9 cellular contexts compared by ENCODE assay signal in genomic region chr9:120878188-120879130, GRCh38. TPM values are rescaled to one million over a fixed set of nuclear protein-coding genes. Genes with fewer than 3 reads are reported as not detected.
A peak's percentile ranks its signal among the peaks of the same experiment; 100 is the strongest.
DNase-seq lines count a peak whose midpoint lies in the region; TF ChIP-seq lines count a peak whose summit lies in the region.
"Had no signal": no experiment of that assay in that cellular context is flagged by ENCODE, and none has a peak within 500 bp of the region (broad histone marks: within the 10 kb centered on the region; RNA-seq: fewer than 3 reads in every experiment).

No MANE protein-coding gene starts in this region.

- H2BK5ac ChIP-seq in mesendoderm (ENCODE audit: low read length), result no peak overlapping the region

- H3K4me1 Mint-ChIP-seq in type B pancreatic cell (ENCODE audit: unreplicated experiment), result peaks cover 20% of the 10 kb centered on the region

- H3K4me1 ChIP-seq in esophagus muscularis mucosa (peaks cover 15 to 30% (median 21%) of the 10 kb centered on the region in 4 donors), mesendoderm (ENCODE audit: control insufficient read depth, low read depth, low read length) (peaks cover 5% of the 10 kb centered on the region)

- H2BK120ac ChIP-seq in mesendoderm (ENCODE audit: low read depth, low read length), result no peak overlapping the region

- intact Hi-C loops in esophagus muscularis mucosa (cut with DNase I), result no loop called here

- H3K4ac ChIP-seq in mesendoderm (ENCODE audit: low read depth, low read length), result no peak overlapping the region

- peaks cover 4% of the 10 kb centered on the region for H3K36me3 Mint-ChIP-seq in type B pancreatic cell

- 84% methylated on average over 8 of the region's 8 CpGs for WGBS in esophagus muscularis mucosa
- no CpG with 5 or more reads among the region's 8 CpGs for WGBS in mesendoderm (ENCODE audit: extremely low coverage, insufficient coverage, low lambda C conversion rate)

- H3K9ac ChIP-seq in mesendoderm (ENCODE audit: low read length), result no peak overlapping the region

- H3K4me3 Mint-ChIP-seq in type B pancreatic cell, result peak overlapping the region; percentile 90

- no peak for TF ChIP-seq EP300 in esophagus muscularis mucosa (IDR thresholded peaks at IDR 0.05)

- H3K9me3 Mint-ChIP-seq in type B pancreatic cell, result no peaks in the 10 kb centered on the region

- H3K27ac Mint-ChIP-seq in type B pancreatic cell, result peak overlapping the region; percentile 4

- CTCF ChIA-PET in RWPE1 (lab: Yijun Ruan, JAX), result interaction anchor here (0.9 kb wide), 1 partner anchor 49 kb away, joined by 5 read pairs; no protein-coding TSS in a partner anchor

- H3K4me3 ChIP-seq in esophagus muscularis mucosa (peak overlapping the region in 3 of 4 donors; percentile 70 to 97 (median 86)), mesendoderm (ENCODE audit: low read length) (no peak overlapping the region)

- H3K18ac ChIP-seq in mesendoderm (ENCODE audit: low read length), result no peak overlapping the region

- no peak overlapping the region for H4K8ac ChIP-seq in mesendoderm (ENCODE audit: low read depth, low read length)

- peaks cover 0 to 4% (median 0%) of the 10 kb centered on the region in 4 donors for H3K27me3 ChIP-seq in esophagus muscularis mucosa
- H3K27me3 ChIP-seq in mesendoderm (ENCODE audit: insufficient read depth, low read length, poor library complexity), result peaks cover 2% of the 10 kb centered on the region

- no peak overlapping the region for H2BK15ac ChIP-seq in mesendoderm (replicated peaks; ENCODE audit: low read depth)

- H3K23ac ChIP-seq in mesendoderm (ENCODE audit: low read length), result no peak overlapping the region

- TF ChIP-seq CTCF in RWPE1 (conservative IDR thresholded peaks at IDR 0.05; ENCODE audit: low read depth) (no peak), esophagus muscularis mucosa (IDR thresholded peaks at IDR 0.05) (no peak), type B pancreatic cell (conservative IDR thresholded peaks at IDR 0.05) (no peak)

- no peak overlapping the region for H3K4me2 ChIP-seq in mesendoderm (ENCODE audit: low read length)

- DNase-seq in stimulated activated CD4-positive, alpha-beta T cell treated with anti-CD3 and anti-CD28 coated beads, Interleukin-15, amount 100 ng/mL, for 24 hours, result peak; percentile 57
- DNase-seq in stimulated activated CD4-positive, alpha-beta T cell treated with anti-CD3 and anti-CD28 coated beads, Interleukin-2, amount 100 ng/mL, for 48 hours, result no peak
- DNase-seq in RWPE1 (ENCODE audit: low spot score) (no peak), esophagus muscularis mucosa (ENCODE audit: extremely low spot score) (no peak), type B pancreatic cell (ENCODE audit: extremely low spot score, unreplicated experiment) (no peak), AG20443 (ENCODE audit: low spot score) (no peak), mesendoderm (no peak), NCI-H2107 treated with DMSO at 0.1 percent for 48 hours (lab: John Stamatoyannopoulos, UW; ENCODE audit: unreplicated experiment) (no peak)
- DNase-seq: activated CD4-positive, CD25-positive, alpha-beta regulatory T cell treated with anti-CD3 and anti-CD28 coated beads, Interleukin-2, amount 50 U/mL, for 72 hours had no signal

- H3K27me3 Mint-ChIP-seq in type B pancreatic cell, result peaks cover 30% of the 10 kb centered on the region

- H3K79me2 ChIP-seq in mesendoderm (ENCODE audit: control insufficient read depth, insufficient read depth, low read length), result no peaks in the 10 kb centered on the region

- H3K27ac ChIP-seq in RWPE1, result peak overlapping the region; percentile 100
- H3K27ac ChIP-seq in esophagus muscularis mucosa (replicated peaks in 1 of 4), result peak overlapping the region in 3 of 4 donors; percentile 95 to 100 (median 99)
- no peak overlapping the region for H3K27ac ChIP-seq in mesendoderm (ENCODE audit: low read depth, low read length)

- H3K56ac ChIP-seq in mesendoderm (ENCODE audit: low read length), result no peak overlapping the region

- POLR2A ChIA-PET in RWPE1 (lab: Yijun Ruan, JAX; ENCODE audit: low non-redundant PET), result no interaction called here

- H4K5ac ChIP-seq in mesendoderm (ENCODE audit: low read length), result no peak overlapping the region

- no peaks in the 10 kb centered on the region for H3K79me1 ChIP-seq in mesendoderm (ENCODE audit: low read length)

- peaks cover 7 to 16% (median 10%) of the 10 kb centered on the region in 4 donors for H3K36me3 ChIP-seq in esophagus muscularis mucosa
- no peaks in the 10 kb centered on the region for H3K36me3 ChIP-seq in mesendoderm (ENCODE audit: control insufficient read depth, insufficient read depth, low read length)

- no peak for TF ChIP-seq POLR2A in esophagus muscularis mucosa (IDR thresholded peaks at IDR 0.05; ENCODE audit: low read depth)

- H3K9me3 ChIP-seq in esophagus muscularis mucosa, result no peaks in the 10 kb centered on the region

- no peak overlapping the region for H2AK5ac ChIP-seq in mesendoderm (ENCODE audit: low read length)

RNA-seq across cellular contexts. Expression of gene PHF19, which starts 1.5 kb away (rescaled TPM):
- total RNA-seq in esophagus muscularis mucosa, result 10 to 100 TPM; 36.4 to 57.7 (median 47.8) TPM
- total RNA-seq in type B pancreatic cell (ENCODE audit: low replicate concordance), result 31.0 and 39.6 TPM in 2 replicates
- polyA plus RNA-seq in mesendoderm (2013, experiment 1 of 2), result 11.6 TPM
- polyA plus RNA-seq in mesendoderm (2013, experiment 2 of 2), result 12.8 TPM

RNA-seq across cellular contexts. Expression of gene PSMD5, which starts 35.7 kb away (rescaled TPM):
- total RNA-seq in esophagus muscularis mucosa (10 to 100 TPM; 22.0 to 30.7 (median 25.8) TPM), type B pancreatic cell (ENCODE audit: low replicate concordance) (43.6 and 45.2 TPM in 2 replicates)
- 34.9 TPM for polyA plus RNA-seq in mesendoderm (2013, experiment 1 of 2)
- polyA plus RNA-seq in mesendoderm (2013, experiment 2 of 2), result 33.1 TPM

RNA-seq across cellular contexts. Expression of gene TRAF1, which starts 48.1 kb away (rescaled TPM):
- total RNA-seq in esophagus muscularis mucosa, result 1 to 10 TPM; 4.0 to 7.4 (median 5.5) TPM
- 1.9 and 3.1 TPM in 2 replicates for total RNA-seq in type B pancreatic cell (ENCODE audit: low replicate concordance)
- polyA plus RNA-seq in mesendoderm (2013, experiment 1 of 2), result 0.29 TPM
- 0.27 TPM for polyA plus RNA-seq in mesendoderm (2013, experiment 2 of 2)
